ENCODE assay signal across 12 cellular contexts in the genomic region with DNA sequence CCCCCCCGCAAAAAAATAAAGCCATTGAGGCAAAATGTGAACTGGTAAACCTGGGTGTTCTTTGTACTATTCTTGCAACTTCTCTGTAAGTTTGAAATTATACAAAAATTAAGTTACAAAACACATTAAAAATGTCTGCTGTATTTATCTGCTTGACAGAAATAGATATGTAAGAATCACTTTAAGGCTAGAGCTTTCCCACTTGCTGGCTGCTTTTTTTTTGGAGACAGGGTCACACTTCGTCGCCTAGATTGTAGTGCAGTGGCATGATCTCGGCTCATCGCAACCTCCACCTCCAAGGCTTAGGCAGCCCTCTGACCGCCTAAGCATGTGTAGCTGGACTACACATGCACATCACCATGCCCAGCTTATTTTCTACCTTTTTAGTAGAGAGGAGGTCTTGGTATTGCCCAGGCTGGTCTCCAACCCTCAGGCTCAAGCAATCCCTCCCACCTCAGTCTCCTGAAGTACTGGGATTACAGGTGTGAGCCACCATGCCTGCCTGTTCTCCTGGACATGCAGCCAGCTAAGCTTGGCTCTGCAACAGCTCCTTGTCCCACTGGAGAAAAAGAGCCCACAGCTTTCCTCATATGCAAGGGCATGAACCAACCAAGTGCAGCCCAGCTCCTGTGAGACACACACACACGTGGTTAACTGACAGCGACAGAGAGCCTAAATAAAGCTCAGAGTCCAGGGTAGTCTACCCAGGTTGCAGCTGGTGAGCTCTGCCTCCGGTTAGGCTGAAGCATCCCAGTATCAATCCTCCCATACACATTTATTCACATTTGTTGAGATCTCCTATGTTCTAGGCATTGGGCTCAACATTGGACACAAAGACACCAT. TPM values are rescaled to one million over a fixed set of nuclear protein-coding genes. Genes with fewer than 3 reads are reported as not detected.
DNase-seq lines count a peak whose midpoint lies in the region; ATAC-seq and TF ChIP-seq lines count a peak whose summit lies in the region.
"Had no signal": no experiment of that assay in that cellular context is flagged by ENCODE, and none has a peak within 500 bp of the region (broad histone marks: within the 10 kb centered on the region; RNA-seq: fewer than 3 reads in every experiment).

No MANE protein-coding gene starts in this region.

- H3K36me3 Mint-ChIP-seq in WTC11: peaks cover 62% of the 10 kb centered on the region

- H3K4me3 Mint-ChIP-seq in WTC11: no peak overlapping the region
- H3K4me3 Mint-ChIP-seq: central memory CD8-positive, alpha-beta T cell had no signal

- H3K27me3 ChIP-seq in HAP-1 (ENCODE audit: low read depth): no peaks in the 10 kb centered on the region
- H3K27me3 ChIP-seq: pancreas, suprapubic skin had no signal

- H3K9me3 ChIP-seq in HAP-1: no peaks in the 10 kb centered on the region
- H3K9me3 ChIP-seq: pancreas, suprapubic skin had no signal

- H3K27me3 Mint-ChIP-seq in WTC11 (ENCODE audit: low read depth): no peaks in the 10 kb centered on the region
- H3K27me3 Mint-ChIP-seq: central memory CD8-positive, alpha-beta T cell had no signal

- ATAC-seq in WTC11: peak; percentile 1; the same call in 1 of the 2 replicates
- ATAC-seq in GM18858 (IDR thresholded peaks at IDR 0.05; ENCODE audit: unreplicated experiment): no peak
- no peak for ATAC-seq in HG03442 (IDR thresholded peaks at IDR 0.05; ENCODE audit: unreplicated experiment)
- ATAC-seq: pancreas had no signal

- CTCF ChIA-PET in WTC11 (lab: Charles Lee): interaction anchor here (0.6 kb wide), 1 partner anchor 630 kb away, joined by 3 read pairs; no protein-coding TSS in a partner anchor

- peaks cover 14% of the 10 kb centered on the region for H3K4me1 ChIP-seq in HAP-1

- no peak for TF ChIP-seq CTCF in WTC11 (IDR thresholded peaks at IDR 0.05)

- H3K9me3 Mint-ChIP-seq in WTC11: peaks cover 5% of the 10 kb centered on the region
- H3K9me3 Mint-ChIP-seq: central memory CD8-positive, alpha-beta T cell had no signal

- POLR2A ChIA-PET in WTC11 (lab: Charles Lee): no interaction called here

- peak overlapping the region; percentile 90 for H3K27ac Mint-ChIP-seq in WTC11

- DNase-seq in COLO829 (ENCODE audit: low spot score): peak; percentile 57
- peak; percentile 36 to 54 for DNase-seq in HAP-1 (ENCODE audit: low spot score in 2 of 2)
- no peak for DNase-seq in WTC11 (ENCODE audit: low spot score)
- DNase-seq in kidney tubule cell (ENCODE audit: low spot score): peak; percentile 7
- DNase-seq in T-helper 1 cell: no peak
- DNase-seq in iPS-NIHi7 (ENCODE audit: extremely low spot score): no peak
- DNase-seq: NCI-H510A had no signal

- in situ Hi-C loops in HAP-1 (cut with MboI; ENCODE audit: low sequenced_read_pairs): loop anchor here (10.0 to 25.0 kb wide), 2 partner anchors 148 to 469 kb away; no protein-coding TSS in a partner anchor

- no peak overlapping the region for H3K4me3 ChIP-seq in HAP-1
- H3K4me3 ChIP-seq: pancreas, suprapubic skin had no signal

- peaks cover 30% of the 10 kb centered on the region for H3K4me1 Mint-ChIP-seq in WTC11

- H3K36me3 ChIP-seq in HAP-1 (replicated peaks): peaks cover 74% of the 10 kb centered on the region

TF ChIP-seq in WTC11, 78 proteins besides CTCF, POLR2A, EP300 and RAD21 (continues in another document):
- TF ChIP-seq, protein P1, sequence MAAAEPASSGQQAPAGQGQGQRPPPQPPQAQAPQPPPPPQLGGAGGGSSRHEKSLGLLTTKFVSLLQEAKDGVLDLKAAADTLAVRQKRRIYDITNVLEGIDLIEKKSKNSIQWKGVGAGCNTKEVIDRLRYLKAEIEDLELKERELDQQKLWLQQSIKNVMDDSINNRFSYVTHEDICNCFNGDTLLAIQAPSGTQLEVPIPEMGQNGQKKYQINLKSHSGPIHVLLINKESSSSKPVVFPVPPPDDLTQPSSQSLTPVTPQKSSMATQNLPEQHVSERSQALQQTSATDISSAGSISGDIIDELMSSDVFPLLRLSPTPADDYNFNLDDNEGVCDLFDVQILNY (CRISPR knock-in tag; IDR thresholded peaks at IDR 0.05): no peak
- TF ChIP-seq, protein P2, sequence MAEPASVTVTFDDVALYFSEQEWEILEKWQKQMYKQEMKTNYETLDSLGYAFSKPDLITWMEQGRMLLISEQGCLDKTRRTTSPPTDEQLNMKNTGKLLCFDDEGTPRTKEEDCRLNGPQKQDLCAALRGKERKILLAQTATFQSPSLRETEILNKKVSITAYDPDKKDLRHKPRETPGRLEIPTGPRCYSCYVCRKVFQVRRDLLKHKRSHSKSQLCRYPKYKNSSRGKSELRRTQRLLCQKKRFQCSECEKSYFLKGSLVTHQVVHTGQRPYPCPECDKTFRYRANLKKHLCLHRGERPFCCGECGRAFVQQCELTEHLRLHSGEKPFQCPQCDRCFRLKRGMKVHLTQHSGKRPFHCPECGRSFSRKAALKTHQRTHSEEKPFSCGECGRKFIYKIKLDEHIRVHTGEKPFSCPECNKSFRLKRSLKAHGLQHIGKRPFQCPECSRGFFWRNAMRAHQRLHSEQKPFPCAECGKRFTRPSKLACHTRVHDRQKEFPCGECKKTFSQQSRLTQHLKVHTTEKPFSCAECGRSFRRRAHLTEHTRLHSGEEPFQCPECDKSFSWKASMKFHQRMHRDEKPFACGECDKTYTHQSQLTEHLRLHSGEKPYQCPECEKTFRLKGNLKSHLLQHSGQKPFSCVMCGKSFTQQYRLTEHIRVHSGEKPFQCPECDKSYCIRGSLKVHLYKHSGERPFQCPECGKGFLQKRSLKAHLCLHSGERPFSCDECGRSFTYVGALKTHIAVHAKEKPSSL (CRISPR knock-in tag; conservative IDR thresholded peaks at IDR 0.05): peak; percentile 88
- TF ChIP-seq PRRX2 (CRISPR knock-in tag; IDR thresholded peaks at IDR 0.05) (peak; percentile 91), EMX1 (CRISPR knock-in tag; IDR thresholded peaks at IDR 0.05) (peak; percentile 95), CREM (CRISPR knock-in tag; IDR thresholded peaks at IDR 0.05) (no peak), NFATC4 (CRISPR knock-in tag; IDR thresholded peaks at IDR 0.05) (peak; percentile 93), SMAD3 (CRISPR knock-in tag; IDR thresholded peaks at IDR 0.05; ENCODE audit: borderline replicate concordance) (no peak; the same call in 1 of the 2 replicates), ETV6 (CRISPR knock-in tag; IDR thresholded peaks at IDR 0.05) (peak; percentile 33; the same call in 1 of the 2 replicates)
- TF ChIP-seq, protein P3, sequence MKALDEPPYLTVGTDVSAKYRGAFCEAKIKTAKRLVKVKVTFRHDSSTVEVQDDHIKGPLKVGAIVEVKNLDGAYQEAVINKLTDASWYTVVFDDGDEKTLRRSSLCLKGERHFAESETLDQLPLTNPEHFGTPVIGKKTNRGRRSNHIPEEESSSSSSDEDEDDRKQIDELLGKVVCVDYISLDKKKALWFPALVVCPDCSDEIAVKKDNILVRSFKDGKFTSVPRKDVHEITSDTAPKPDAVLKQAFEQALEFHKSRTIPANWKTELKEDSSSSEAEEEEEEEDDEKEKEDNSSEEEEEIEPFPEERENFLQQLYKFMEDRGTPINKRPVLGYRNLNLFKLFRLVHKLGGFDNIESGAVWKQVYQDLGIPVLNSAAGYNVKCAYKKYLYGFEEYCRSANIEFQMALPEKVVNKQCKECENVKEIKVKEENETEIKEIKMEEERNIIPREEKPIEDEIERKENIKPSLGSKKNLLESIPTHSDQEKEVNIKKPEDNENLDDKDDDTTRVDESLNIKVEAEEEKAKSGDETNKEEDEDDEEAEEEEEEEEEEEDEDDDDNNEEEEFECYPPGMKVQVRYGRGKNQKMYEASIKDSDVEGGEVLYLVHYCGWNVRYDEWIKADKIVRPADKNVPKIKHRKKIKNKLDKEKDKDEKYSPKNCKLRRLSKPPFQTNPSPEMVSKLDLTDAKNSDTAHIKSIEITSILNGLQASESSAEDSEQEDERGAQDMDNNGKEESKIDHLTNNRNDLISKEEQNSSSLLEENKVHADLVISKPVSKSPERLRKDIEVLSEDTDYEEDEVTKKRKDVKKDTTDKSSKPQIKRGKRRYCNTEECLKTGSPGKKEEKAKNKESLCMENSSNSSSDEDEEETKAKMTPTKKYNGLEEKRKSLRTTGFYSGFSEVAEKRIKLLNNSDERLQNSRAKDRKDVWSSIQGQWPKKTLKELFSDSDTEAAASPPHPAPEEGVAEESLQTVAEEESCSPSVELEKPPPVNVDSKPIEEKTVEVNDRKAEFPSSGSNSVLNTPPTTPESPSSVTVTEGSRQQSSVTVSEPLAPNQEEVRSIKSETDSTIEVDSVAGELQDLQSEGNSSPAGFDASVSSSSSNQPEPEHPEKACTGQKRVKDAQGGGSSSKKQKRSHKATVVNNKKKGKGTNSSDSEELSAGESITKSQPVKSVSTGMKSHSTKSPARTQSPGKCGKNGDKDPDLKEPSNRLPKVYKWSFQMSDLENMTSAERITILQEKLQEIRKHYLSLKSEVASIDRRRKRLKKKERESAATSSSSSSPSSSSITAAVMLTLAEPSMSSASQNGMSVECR (CRISPR knock-in tag; IDR thresholded peaks at IDR 0.05; ENCODE audit: borderline replicate concordance): no peak
- TF ChIP-seq, protein P4, sequence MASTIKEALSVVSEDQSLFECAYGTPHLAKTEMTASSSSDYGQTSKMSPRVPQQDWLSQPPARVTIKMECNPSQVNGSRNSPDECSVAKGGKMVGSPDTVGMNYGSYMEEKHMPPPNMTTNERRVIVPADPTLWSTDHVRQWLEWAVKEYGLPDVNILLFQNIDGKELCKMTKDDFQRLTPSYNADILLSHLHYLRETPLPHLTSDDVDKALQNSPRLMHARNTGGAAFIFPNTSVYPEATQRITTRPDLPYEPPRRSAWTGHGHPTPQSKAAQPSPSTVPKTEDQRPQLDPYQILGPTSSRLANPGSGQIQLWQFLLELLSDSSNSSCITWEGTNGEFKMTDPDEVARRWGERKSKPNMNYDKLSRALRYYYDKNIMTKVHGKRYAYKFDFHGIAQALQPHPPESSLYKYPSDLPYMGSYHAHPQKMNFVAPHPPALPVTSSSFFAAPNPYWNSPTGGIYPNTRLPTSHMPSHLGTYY (CRISPR knock-in tag; IDR thresholded peaks at IDR 0.05): peak; percentile 90

RNA-seq across cellular contexts. Expression of a gene that starts 4.5 kb away (rescaled TPM):
- 2,241 to 2,715 TPM (median 2,561 TPM) in 3 replicates for total RNA-seq in WTC11 (2021)

Comparison
In these comparisons a context has a peak if more than half of its experiments do, and no peak if none do; other contexts are left out.
1. DNase-seq: peak in COLO829 (single experiment), HAP-1 (2 of 2) and kidney tubule cell (single experiment); none in WTC11 (single experiment), T-helper 1 cell (0 of 5) and iPS-NIHi7 (single experiment).